ENCODE assay signal across 1 cellular context in genomic region chr10:72260588-72261322, GRCh38.
TF ChIP-seq lines count a peak whose summit lies in the region.

No MANE protein-coding gene starts in this region.

TF ChIP-seq in HepG2, 621 proteins besides CTCF, POLR2A, EP300 and RAD21 (continued from another document and continues in another):
- TF ChIP-seq USF2 (IDR thresholded peaks at IDR 0.05; ENCODE audit: low read depth, low read length) (no peak), USF2 (CRISPR knock-in tag; IDR thresholded peaks at IDR 0.05; ENCODE audit: borderline replicate concordance) (no peak), SNAI1 (CRISPR knock-in tag; IDR thresholded peaks at IDR 0.05; ENCODE audit: borderline replicate concordance) (no peak), ZNF879 (CRISPR knock-in tag; IDR thresholded peaks at IDR 0.05) (no peak), SMARCE1 (IDR thresholded peaks at IDR 0.05; ENCODE audit: borderline replicate concordance) (no peak), ZNF614 (CRISPR knock-in tag; IDR thresholded peaks at IDR 0.05; ENCODE audit: borderline replicate concordance) (peak; percentile 63; the same call in 1 of the 2 replicates), ADNP (CRISPR knock-in tag; IDR thresholded peaks at IDR 0.05) (no peak), CBX1 (IDR thresholded peaks at IDR 0.05; ENCODE audit: low read depth) (no peak), ZNF775 (CRISPR knock-in tag; IDR thresholded peaks at IDR 0.05; ENCODE audit: borderline replicate concordance) (no peak), ZNF784 (CRISPR knock-in tag; IDR thresholded peaks at IDR 0.05; ENCODE audit: borderline replicate concordance) (peak; percentile 59; the same call in 1 of the 2 replicates), CCDC6 (CRISPR knock-in tag; IDR thresholded peaks at IDR 0.05) (peak; percentile 76; the same call in 1 of the 2 replicates), ZNF431 (CRISPR knock-in tag; IDR thresholded peaks at IDR 0.05; ENCODE audit: borderline replicate concordance, low read depth) (no peak; the same call in 1 of the 2 replicates), MAFG (CRISPR knock-in tag; IDR thresholded peaks at IDR 0.05) (peak; percentile 97), ZBTB14 (CRISPR knock-in tag; IDR thresholded peaks at IDR 0.05) (no peak), ZNF138 (CRISPR knock-in tag; IDR thresholded peaks at IDR 0.05; ENCODE audit: low read depth) (no peak), ARNT (IDR thresholded peaks at IDR 0.05) (no peak), EEA1 (CRISPR knock-in tag; IDR thresholded peaks at IDR 0.05; ENCODE audit: borderline replicate concordance) (no peak; the same call in 1 of the 2 replicates), ZNF598 (CRISPR knock-in tag; IDR thresholded peaks at IDR 0.05; ENCODE audit: borderline replicate concordance) (no peak), SALL2 (CRISPR knock-in tag; IDR thresholded peaks at IDR 0.05) (peak; percentile 25; the same call in 1 of the 2 replicates), ZBTB1 (CRISPR knock-in tag; IDR thresholded peaks at IDR 0.05; ENCODE audit: borderline replicate concordance) (no peak), HCFC1 (IDR thresholded peaks at IDR 0.05; ENCODE audit: low read depth, low read length) (no peak), ZNF256 (CRISPR knock-in tag; conservative IDR thresholded peaks at IDR 0.05) (no peak), RFX3 (CRISPR knock-in tag; IDR thresholded peaks at IDR 0.05) (no peak), ZMAT5 (CRISPR knock-in tag; IDR thresholded peaks at IDR 0.05; ENCODE audit: borderline replicate concordance, low read depth) (no peak), ZNF367 (CRISPR knock-in tag; IDR thresholded peaks at IDR 0.05; ENCODE audit: borderline replicate concordance) (no peak), YY1 (IDR thresholded peaks at IDR 0.05; ENCODE audit: insufficient read depth, insufficient replicate concordance, low read depth, low read length) (peak; percentile 7), HNRNPK (IDR thresholded peaks at IDR 0.05; ENCODE audit: low read depth, low read length, poor library complexity, severe bottlenecking) (peak; percentile 96), ZMYM3 (CRISPR knock-in tag; IDR thresholded peaks at IDR 0.05) (peak; percentile 81), THAP11 (CRISPR knock-in tag; IDR thresholded peaks at IDR 0.05) (peak; percentile 53), SIX1 (CRISPR knock-in tag; IDR thresholded peaks at IDR 0.05; ENCODE audit: borderline replicate concordance) (peak; percentile 17; the same call in 1 of the 2 replicates), ZXDC (CRISPR knock-in tag; IDR thresholded peaks at IDR 0.05) (no peak), SKI (IDR thresholded peaks at IDR 0.05; ENCODE audit: partially characterized antibody) (peak; percentile 16)
- TF ChIP-seq, protein P1, sequence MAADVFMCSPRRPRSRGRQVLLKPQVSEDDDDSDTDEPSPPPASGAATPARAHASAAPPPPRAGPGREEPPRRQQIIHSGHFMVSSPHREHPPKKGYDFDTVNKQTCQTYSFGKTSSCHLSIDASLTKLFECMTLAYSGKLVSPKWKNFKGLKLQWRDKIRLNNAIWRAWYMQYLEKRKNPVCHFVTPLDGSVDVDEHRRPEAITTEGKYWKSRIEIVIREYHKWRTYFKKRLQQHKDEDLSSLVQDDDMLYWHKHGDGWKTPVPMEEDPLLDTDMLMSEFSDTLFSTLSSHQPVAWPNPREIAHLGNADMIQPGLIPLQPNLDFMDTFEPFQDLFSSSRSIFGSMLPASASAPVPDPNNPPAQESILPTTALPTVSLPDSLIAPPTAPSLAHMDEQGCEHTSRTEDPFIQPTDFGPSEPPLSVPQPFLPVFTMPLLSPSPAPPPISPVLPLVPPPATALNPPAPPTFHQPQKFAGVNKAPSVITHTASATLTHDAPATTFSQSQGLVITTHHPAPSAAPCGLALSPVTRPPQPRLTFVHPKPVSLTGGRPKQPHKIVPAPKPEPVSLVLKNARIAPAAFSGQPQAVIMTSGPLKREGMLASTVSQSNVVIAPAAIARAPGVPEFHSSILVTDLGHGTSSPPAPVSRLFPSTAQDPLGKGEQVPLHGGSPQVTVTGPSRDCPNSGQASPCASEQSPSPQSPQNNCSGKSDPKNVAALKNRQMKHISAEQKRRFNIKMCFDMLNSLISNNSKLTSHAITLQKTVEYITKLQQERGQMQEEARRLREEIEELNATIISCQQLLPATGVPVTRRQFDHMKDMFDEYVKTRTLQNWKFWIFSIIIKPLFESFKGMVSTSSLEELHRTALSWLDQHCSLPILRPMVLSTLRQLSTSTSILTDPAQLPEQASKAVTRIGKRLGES (CRISPR knock-in tag; IDR thresholded peaks at IDR 0.05; ENCODE audit: borderline replicate concordance): no peak
- TF ChIP-seq, protein P2, sequence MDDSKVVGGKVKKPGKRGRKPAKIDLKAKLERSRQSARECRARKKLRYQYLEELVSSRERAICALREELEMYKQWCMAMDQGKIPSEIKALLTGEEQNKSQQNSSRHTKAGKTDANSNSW (CRISPR knock-in tag; IDR thresholded peaks at IDR 0.05; ENCODE audit: borderline replicate concordance): no peak
- TF ChIP-seq, protein P3, sequence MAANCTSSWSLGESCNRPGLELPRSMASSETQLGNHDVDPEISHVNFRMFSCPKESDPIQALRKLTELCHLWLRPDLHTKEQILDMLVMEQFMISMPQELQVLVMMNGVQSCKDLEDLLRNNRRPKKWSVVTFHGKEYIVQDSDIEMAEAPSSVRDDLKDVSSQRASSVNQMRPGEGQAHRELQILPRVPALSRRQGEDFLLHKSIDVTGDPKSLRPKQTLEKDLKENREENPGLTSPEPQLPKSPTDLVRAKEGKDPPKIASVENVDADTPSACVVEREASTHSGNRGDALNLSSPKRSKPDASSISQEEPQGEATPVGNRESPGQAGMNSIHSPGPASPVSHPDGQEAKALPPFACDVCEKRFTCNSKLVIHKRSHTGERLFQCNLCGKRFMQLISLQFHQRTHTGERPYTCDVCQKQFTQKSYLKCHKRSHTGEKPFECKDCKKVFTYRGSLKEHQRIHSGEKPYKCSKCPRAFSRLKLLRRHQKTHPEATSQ (CRISPR knock-in tag; IDR thresholded peaks at IDR 0.05; ENCODE audit: borderline replicate concordance): peak; percentile 66; the same call in 1 of the 2 replicates
- TF ChIP-seq, protein P4, sequence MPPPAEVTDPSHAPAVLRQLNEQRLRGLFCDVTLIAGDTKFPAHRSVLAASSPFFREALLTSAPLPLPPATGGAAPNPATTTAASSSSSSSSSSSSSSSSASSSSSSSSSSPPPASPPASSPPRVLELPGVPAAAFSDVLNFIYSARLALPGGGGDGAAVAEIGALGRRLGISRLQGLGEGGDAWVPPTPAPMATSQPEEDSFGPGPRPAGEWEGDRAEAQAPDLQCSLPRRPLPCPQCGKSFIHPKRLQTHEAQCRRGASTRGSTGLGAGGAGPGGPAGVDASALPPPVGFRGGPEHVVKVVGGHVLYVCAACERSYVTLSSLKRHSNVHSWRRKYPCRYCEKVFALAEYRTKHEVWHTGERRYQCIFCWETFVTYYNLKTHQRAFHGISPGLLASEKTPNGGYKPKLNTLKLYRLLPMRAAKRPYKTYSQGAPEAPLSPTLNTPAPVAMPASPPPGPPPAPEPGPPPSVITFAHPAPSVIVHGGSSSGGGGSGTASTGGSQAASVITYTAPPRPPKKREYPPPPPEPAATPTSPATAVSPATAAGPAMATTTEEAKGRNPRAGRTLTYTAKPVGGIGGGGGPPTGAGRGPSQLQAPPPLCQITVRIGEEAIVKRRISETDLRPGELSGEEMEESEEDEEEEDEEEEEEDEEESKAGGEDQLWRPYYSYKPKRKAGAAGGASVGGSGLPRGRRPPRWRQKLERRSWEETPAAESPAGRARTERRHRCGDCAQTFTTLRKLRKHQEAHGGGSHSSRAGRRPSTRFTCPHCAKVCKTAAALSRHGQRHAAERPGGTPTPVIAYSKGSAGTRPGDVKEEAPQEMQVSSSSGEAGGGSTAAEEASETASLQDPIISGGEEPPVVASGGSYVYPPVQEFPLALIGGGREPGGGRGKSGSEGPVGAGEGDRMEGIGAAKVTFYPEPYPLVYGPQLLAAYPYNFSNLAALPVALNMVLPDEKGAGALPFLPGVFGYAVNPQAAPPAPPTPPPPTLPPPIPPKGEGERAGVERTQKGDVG (CRISPR knock-in tag; IDR thresholded peaks at IDR 0.05; ENCODE audit: borderline replicate concordance): no peak
- TF ChIP-seq, protein P5, sequence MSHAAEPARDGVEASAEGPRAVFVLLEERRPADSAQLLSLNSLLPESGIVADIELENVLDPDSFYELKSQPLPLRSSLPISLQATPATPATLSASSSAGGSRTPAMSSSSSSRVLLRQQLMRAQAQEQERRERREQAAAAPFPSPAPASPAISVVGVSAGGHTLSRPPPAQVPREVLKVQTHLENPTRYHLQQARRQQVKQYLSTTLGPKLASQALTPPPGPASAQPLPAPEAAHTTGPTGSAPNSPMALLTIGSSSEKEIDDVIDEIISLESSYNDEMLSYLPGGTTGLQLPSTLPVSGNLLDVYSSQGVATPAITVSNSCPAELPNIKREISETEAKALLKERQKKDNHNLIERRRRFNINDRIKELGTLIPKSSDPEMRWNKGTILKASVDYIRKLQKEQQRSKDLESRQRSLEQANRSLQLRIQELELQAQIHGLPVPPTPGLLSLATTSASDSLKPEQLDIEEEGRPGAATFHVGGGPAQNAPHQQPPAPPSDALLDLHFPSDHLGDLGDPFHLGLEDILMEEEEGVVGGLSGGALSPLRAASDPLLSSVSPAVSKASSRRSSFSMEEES (CRISPR knock-in tag; IDR thresholded peaks at IDR 0.05): peak; percentile 88
- TF ChIP-seq, protein P6, sequence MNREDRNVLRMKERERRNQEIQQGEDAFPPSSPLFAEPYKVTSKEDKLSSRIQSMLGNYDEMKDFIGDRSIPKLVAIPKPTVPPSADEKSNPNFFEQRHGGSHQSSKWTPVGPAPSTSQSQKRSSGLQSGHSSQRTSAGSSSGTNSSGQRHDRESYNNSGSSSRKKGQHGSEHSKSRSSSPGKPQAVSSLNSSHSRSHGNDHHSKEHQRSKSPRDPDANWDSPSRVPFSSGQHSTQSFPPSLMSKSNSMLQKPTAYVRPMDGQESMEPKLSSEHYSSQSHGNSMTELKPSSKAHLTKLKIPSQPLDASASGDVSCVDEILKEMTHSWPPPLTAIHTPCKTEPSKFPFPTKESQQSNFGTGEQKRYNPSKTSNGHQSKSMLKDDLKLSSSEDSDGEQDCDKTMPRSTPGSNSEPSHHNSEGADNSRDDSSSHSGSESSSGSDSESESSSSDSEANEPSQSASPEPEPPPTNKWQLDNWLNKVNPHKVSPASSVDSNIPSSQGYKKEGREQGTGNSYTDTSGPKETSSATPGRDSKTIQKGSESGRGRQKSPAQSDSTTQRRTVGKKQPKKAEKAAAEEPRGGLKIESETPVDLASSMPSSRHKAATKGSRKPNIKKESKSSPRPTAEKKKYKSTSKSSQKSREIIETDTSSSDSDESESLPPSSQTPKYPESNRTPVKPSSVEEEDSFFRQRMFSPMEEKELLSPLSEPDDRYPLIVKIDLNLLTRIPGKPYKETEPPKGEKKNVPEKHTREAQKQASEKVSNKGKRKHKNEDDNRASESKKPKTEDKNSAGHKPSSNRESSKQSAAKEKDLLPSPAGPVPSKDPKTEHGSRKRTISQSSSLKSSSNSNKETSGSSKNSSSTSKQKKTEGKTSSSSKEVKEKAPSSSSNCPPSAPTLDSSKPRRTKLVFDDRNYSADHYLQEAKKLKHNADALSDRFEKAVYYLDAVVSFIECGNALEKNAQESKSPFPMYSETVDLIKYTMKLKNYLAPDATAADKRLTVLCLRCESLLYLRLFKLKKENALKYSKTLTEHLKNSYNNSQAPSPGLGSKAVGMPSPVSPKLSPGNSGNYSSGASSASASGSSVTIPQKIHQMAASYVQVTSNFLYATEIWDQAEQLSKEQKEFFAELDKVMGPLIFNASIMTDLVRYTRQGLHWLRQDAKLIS (CRISPR knock-in tag; IDR thresholded peaks at IDR 0.05): peak; percentile 59; the same call in 1 of the 2 replicates
